Comparison of ENCODE assay signal across 9 cellular contexts in the genomic region with DNA sequence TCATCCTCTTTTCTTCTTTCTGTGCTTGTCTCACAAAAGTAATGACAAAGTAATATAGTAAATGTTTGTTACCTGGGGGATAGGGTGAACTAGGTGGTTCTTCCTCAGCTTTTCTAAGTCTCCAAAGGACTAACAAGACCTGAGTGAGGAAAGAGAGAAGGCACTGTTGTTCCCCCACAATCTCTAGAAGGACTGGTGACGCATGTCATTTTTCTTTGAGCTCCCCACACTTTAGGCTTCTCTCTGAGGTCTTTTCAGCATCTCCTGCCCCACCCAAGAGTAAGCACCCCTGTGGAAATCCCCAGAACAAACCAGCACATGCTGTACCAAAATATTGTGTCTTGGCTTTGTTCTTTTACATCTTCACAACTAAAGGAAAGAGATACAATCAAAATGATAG. TPM values are rescaled to one million over a fixed set of nuclear protein-coding genes. Genes with fewer than 3 reads are reported as not detected.
DNase-seq lines count a peak whose midpoint lies in the region; ATAC-seq and TF ChIP-seq lines count a peak whose summit lies in the region.
"Had no signal": no experiment of that assay in that cellular context is flagged by ENCODE, and none has a peak within 500 bp of the region (broad histone marks: within the 10 kb centered on the region; RNA-seq: fewer than 3 reads in every experiment).

No MANE protein-coding gene starts in this region.

- H3K4me3 Mint-ChIP-seq in activated CD8-positive, alpha-beta T cell treated with anti-CD3 and anti-CD28 coated beads, Interleukin-2, amount 10 ng/mL, durations not matched to agents 7 days and 5 days: peak overlapping the region; percentile 72
- H3K4me3 Mint-ChIP-seq in endodermal cell: no peak overlapping the region

- peak in 1 of 2 donors; percentile 30 for TF ChIP-seq POLR2A in Peyer's patch (IDR thresholded peaks at IDR 0.05)

- no peaks in the 10 kb centered on the region for H3K27me3 Mint-ChIP-seq in activated CD8-positive, alpha-beta T cell treated with anti-CD3 and anti-CD28 coated beads, Interleukin-2, amount 10 ng/mL, durations not matched to agents 7 days and 5 days (ENCODE audit: low read depth)
- H3K27me3 Mint-ChIP-seq in endodermal cell (ENCODE audit: insufficient read depth): no peaks in the 10 kb centered on the region

- no peak overlapping the region for H3K9ac ChIP-seq in endodermal cell (ENCODE audit: extremely low read depth, low read length, poor library complexity, severe bottlenecking)

- H3K27ac ChIP-seq in Peyer's patch (peak overlapping the region; percentile 68 to 85 (median 75)), endodermal cell (ENCODE audit: low read depth, low read length) (no peak overlapping the region), aorta (ENCODE audit: low read depth in 1 of 2, low read length in 2 of 2) (no peak overlapping the region)

- no peaks in the 10 kb centered on the region for H3K9me3 ChIP-seq in Peyer's patch
- peaks cover 6% of the 10 kb centered on the region for H3K9me3 ChIP-seq in endodermal cell (ENCODE audit: control insufficient read depth, low read length)
- no peaks in the 10 kb centered on the region for H3K9me3 ChIP-seq in aorta (ENCODE audit: control insufficient read depth, low read length)

- no peaks in the 10 kb centered on the region for H3K9me3 Mint-ChIP-seq in activated CD8-positive, alpha-beta T cell treated with anti-CD3 and anti-CD28 coated beads, Interleukin-2, amount 10 ng/mL, durations not matched to agents 7 days and 5 days (ENCODE audit: insufficient read depth)
- H3K9me3 Mint-ChIP-seq in endodermal cell: no peaks in the 10 kb centered on the region

- POLR2A ChIA-PET in activated CD8-positive, alpha-beta T cell treated with anti-CD3 and anti-CD28 coated beads, Interleukin-2, amount 10 ng/mL, durations not matched to agents 7 days and 5 days (lab: Charles Lee): interaction anchor here (0.6 to 4.9 kb wide), 16 partner anchors 9 to 237 kb away, joined by 3 to 54 read pairs (median 6); no protein-coding TSS in a partner anchor

- ATAC-seq in activated CD8-positive, alpha-beta T cell treated with anti-CD3 and anti-CD28 coated beads, Interleukin-2, amount 10 ng/mL, durations not matched to agents 7 days and 5 days: peak; percentile 55
- ATAC-seq in aorta (ENCODE audit: low FRiP score) (no peak), GM18861 (IDR thresholded peaks at IDR 0.05; ENCODE audit: unreplicated experiment) (no peak), left colon (no peak)

- intact Hi-C loops in aorta (cut with DNase I): no loop called here
- intact Hi-C loops in left colon (cut with DNase I, micrococcal nuclease): no loop called here

- H3K36me3 ChIP-seq in Peyer's patch (no peaks in the 10 kb centered on the region), endodermal cell (ENCODE audit: control insufficient read depth, insufficient read depth, low read length) (no peaks in the 10 kb centered on the region), aorta (ENCODE audit: control insufficient read depth in 1 of 2, insufficient read depth in 2 of 2, low read length in 1 of 2) (no peaks in the 10 kb centered on the region)

- WGBS in endodermal cell (ENCODE audit: insufficient coverage in 1 of 2, insufficient read length in 1 of 2), 2 experiments: 100% methylated on average over 1 of the region's 1 CpG; no CpG with 5 or more reads in 1 of the 2 experiments
- 74 to 75% methylated on average over 1 of the region's 1 CpG for WGBS in aorta, 2 donors

- CTCF ChIA-PET in activated CD8-positive, alpha-beta T cell treated with anti-CD3 and anti-CD28 coated beads, Interleukin-2, amount 10 ng/mL, durations not matched to agents 7 days and 5 days (lab: Charles Lee): interaction anchor here (0.9 to 5.7 kb wide), 21 partner anchors 9 to 203 kb away, joined by 3 to 51 read pairs (median 4); no protein-coding TSS in a partner anchor

- H3K4me1 Mint-ChIP-seq in activated CD8-positive, alpha-beta T cell treated with anti-CD3 and anti-CD28 coated beads, Interleukin-2, amount 10 ng/mL, durations not matched to agents 7 days and 5 days (ENCODE audit: low read depth): peaks cover 83% of the 10 kb centered on the region
- H3K4me1 Mint-ChIP-seq in endodermal cell: peaks cover 43% of the 10 kb centered on the region

- no peak for TF ChIP-seq CTCF in Peyer's patch (IDR thresholded peaks at IDR 0.05)
- TF ChIP-seq CTCF in endodermal cell (conservative IDR thresholded peaks at IDR 0.05): no peak

- H3K4me3 ChIP-seq in Peyer's patch (peak overlapping the region in 1 of 4 donors; percentile 10), endodermal cell (ENCODE audit: low read length) (no peak overlapping the region), aorta (ENCODE audit: low read length in 2 of 2) (no peak overlapping the region)

- H3K4me1 ChIP-seq in Peyer's patch (peaks cover 0 to 8% (median 0%) of the 10 kb centered on the region in 4 donors), endodermal cell (ENCODE audit: control insufficient read depth, insufficient read depth, low read length) (peaks cover 34% of the 10 kb centered on the region), aorta (ENCODE audit: control insufficient read depth in 1 of 2, insufficient read depth in 2 of 2, low read length in 2 of 2) (no peaks in the 10 kb centered on the region)

- peaks cover 16% of the 10 kb centered on the region for H3K36me3 Mint-ChIP-seq in activated CD8-positive, alpha-beta T cell treated with anti-CD3 and anti-CD28 coated beads, Interleukin-2, amount 10 ng/mL, durations not matched to agents 7 days and 5 days (ENCODE audit: low read depth)
- no peaks in the 10 kb centered on the region for H3K36me3 Mint-ChIP-seq in endodermal cell (ENCODE audit: low read depth)

- DNase-seq in Peyer's patch: peak in 2 of 3 donors; percentile 51 to 74
- DNase-seq in activated CD8-positive, alpha-beta T cell treated with anti-CD3 and anti-CD28 coated beads, Interleukin-2, amount 10 ng/mL, durations not matched to agents 7 days and 5 days: peak; percentile 67
- DNase-seq in endodermal cell: no peak
- DNase-seq in stimulated activated CD8-positive, alpha-beta memory T cell treated with anti-CD3 and anti-CD28 coated beads, Interleukin-4, amount 100 ng/mL, for 48 hours: peak; percentile 68
- no peak for DNase-seq in aorta
- no peak for DNase-seq in NCI-H1092 (lab: John Stamatoyannopoulos, UW)
- DNase-seq in left colon: no peak
- DNase-seq: EL had no signal

- peak overlapping the region; percentile 94 for H3K27ac Mint-ChIP-seq in activated CD8-positive, alpha-beta T cell treated with anti-CD3 and anti-CD28 coated beads, Interleukin-2, amount 10 ng/mL, durations not matched to agents 7 days and 5 days
- H3K27ac Mint-ChIP-seq in endodermal cell: peak overlapping the region; percentile 40

- H3K27me3 ChIP-seq in Peyer's patch: no peaks in the 10 kb centered on the region
- no peaks in the 10 kb centered on the region for H3K27me3 ChIP-seq in endodermal cell (ENCODE audit: control insufficient read depth, insufficient read depth, low read length, poor library complexity, severe bottlenecking)
- H3K27me3 ChIP-seq in aorta (ENCODE audit: control insufficient read depth in 1 of 2, insufficient read depth in 2 of 2, low read length in 1 of 2): no peaks in the 10 kb centered on the region

RNA-seq across cellular contexts. Expression of a gene that starts 2.4 kb away (rescaled TPM):
- total RNA-seq in Peyer's patch (100 to 1,000 TPM in 1 of 4 donors, 10 to 100 TPM in 3; 36.8 to 101 (median 59.4) TPM), endodermal cell (under 1 TPM; 0.69 to 0.79 TPM), aorta (1 to 10 TPM; 6.8 to 8.6 TPM), left colon (10 to 100 TPM in 1 of 2 donors, 1 to 10 TPM in 1; 3.0 to 12.0 TPM)
- 10 to 100 TPM; 45.4 to 48.4 TPM for total RNA-seq in activated CD8-positive, alpha-beta T cell treated with anti-CD3 and anti-CD28 coated beads, Interleukin-2, amount 10 ng/mL, durations not matched to agents 7 days and 5 days
- polyA plus RNA-seq in endodermal cell (2013, experiment 1 of 2): 0.18 TPM
- 0.79 TPM for polyA plus RNA-seq in endodermal cell (2013, experiment 2 of 2)
- polyA plus RNA-seq in aorta: 1 to 10 TPM in 1 of 2 donors, under 1 TPM in 1; 0.56 to 2.3 TPM

Comparison
In these comparisons a context has a peak if more than half of its experiments do, and no peak if none do; other contexts are left out.
1. DNase-seq: peak in Peyer's patch (2 of 3), activated CD8-positive, alpha-beta T cell treated with anti-CD3 and anti-CD28 coated beads, Interleukin-2, amount 10 ng/mL, durations not matched to agents 7 days and 5 days (single experiment) and stimulated activated CD8-positive, alpha-beta memory T cell treated with anti-CD3 and anti-CD28 coated beads, Interleukin-4, amount 100 ng/mL, for 48 hours (single experiment); none in endodermal cell (single experiment), aorta (0 of 2), NCI-H1092 (single experiment) and left colon (0 of 2).
2. H3K27ac ChIP-seq: peak in Peyer's patch (4 of 4); none in endodermal cell (single experiment) and aorta (0 of 2).